In the genomic region with DNA sequence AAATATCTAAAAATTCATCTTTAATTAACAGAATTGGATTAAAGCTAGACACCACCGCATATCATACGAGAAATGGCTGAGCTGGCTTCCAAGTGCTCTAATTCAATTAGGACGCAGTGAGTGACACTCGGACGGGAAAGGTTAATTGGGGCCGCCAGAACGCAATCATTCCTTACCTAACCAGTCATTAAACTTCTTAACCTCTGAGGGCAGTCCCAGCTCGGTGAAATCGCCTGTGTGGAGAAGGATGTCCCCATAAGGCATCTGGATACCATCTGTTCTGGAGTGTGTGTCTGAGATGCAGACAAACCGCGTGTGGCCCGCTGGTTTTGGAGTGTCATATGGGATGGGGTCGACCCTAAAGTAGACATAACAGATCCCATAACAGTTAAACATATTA, we compare ENCODE assay signal across 17 cellular contexts. TPM values are rescaled to one million over a fixed set of nuclear protein-coding genes. Genes with fewer than 3 reads are reported as not detected.
A peak's percentile ranks its signal among the peaks of the same experiment; 100 is the strongest.
DNase-seq lines count a peak whose midpoint lies in the region; ATAC-seq and TF ChIP-seq lines count a peak whose summit lies in the region.
"Had no signal": no experiment of that assay in that cellular context is flagged by ENCODE, and none has a peak within 500 bp of the region (broad histone marks: within the 10 kb centered on the region; RNA-seq: fewer than 3 reads in every experiment).

No MANE protein-coding gene starts in this region.

- no peaks in the 10 kb centered on the region for H3K27me3 ChIP-seq in aorta (ENCODE audit: control insufficient read depth in 1 of 2, insufficient read depth in 2 of 2, low read length in 1 of 2)

- no peak overlapping the region for H3K27ac Mint-ChIP-seq in nephron progenitor cell
- H3K27ac Mint-ChIP-seq: CD14-positive monocyte; CD8-positive, alpha-beta T cell; HFFc6 had no signal

- H3K27me3 Mint-ChIP-seq in nephron progenitor cell (ENCODE audit: low read depth, poor library complexity) = peaks cover 34% of the 10 kb centered on the region

- 87 to 88% methylated on average over 13 of the region's 13 CpGs for WGBS in aorta, 2 donors

- no peaks in the 10 kb centered on the region for H3K9me3 ChIP-seq in aorta (ENCODE audit: control insufficient read depth, low read length)

- H3K9me3 Mint-ChIP-seq in nephron progenitor cell = no peaks in the 10 kb centered on the region
- H3K9me3 Mint-ChIP-seq: CD8-positive, alpha-beta T cell had no signal

- peak; percentile 1 for DNase-seq in AG10803 (ENCODE audit: low read depth)
- DNase-seq in NCI-H69 (lab: John Stamatoyannopoulos, UW) = peak; percentile 88
- peak; percentile 36 for DNase-seq in nephron progenitor cell
- no peak for DNase-seq in aorta
- DNase-seq: CD8-positive, alpha-beta T cell; COR-L47; DMS153; DND-41; GDM1; HCEC 1CT; HFFc6 had no signal

- H3K4me3 ChIP-seq in AG10803 (ENCODE audit: low read length) (no peak overlapping the region), aorta (ENCODE audit: low read length in 2 of 2) (no peak overlapping the region)

- no peaks in the 10 kb centered on the region for H3K36me3 ChIP-seq in aorta (ENCODE audit: control insufficient read depth in 1 of 2, insufficient read depth in 2 of 2, low read length in 1 of 2)

- H3K27ac ChIP-seq in aorta (ENCODE audit: low read depth in 1 of 2, low read length in 2 of 2) = no peak overlapping the region
- H3K27ac ChIP-seq: HL-60 had no signal

- H3K4me1 ChIP-seq in aorta (ENCODE audit: control insufficient read depth in 1 of 2, insufficient read depth in 2 of 2, low read length in 2 of 2) = peaks cover 2 to 3% of the 10 kb centered on the region in 2 donors

- H3K4me1 Mint-ChIP-seq in nephron progenitor cell = peaks cover 61% of the 10 kb centered on the region
- H3K4me1 Mint-ChIP-seq: CD14-positive monocyte had no signal

- intact Hi-C loops in aorta (cut with DNase I) = no loop called here

- H3K4me3 Mint-ChIP-seq in nephron progenitor cell = no peak overlapping the region
- H3K4me3 Mint-ChIP-seq: CD14-positive monocyte; CD8-positive, alpha-beta T cell; HFFc6 had no signal

- TF ChIP-seq CTCF in AG10803 (conservative IDR thresholded peaks at IDR 0.05; ENCODE audit: low read length) = no peak
- TF ChIP-seq CTCF in nephron progenitor cell (IDR thresholded peaks at IDR 0.05) = no peak

- no peaks in the 10 kb centered on the region for H3K36me3 Mint-ChIP-seq in nephron progenitor cell (ENCODE audit: low read depth)
- H3K36me3 Mint-ChIP-seq: CD14-positive monocyte; CD8-positive, alpha-beta T cell had no signal

- ATAC-seq in SK-N-SH treated with all-trans-retinoic acid at 6 μM for 48 hours = no peak
- no peak for ATAC-seq in GM21360 (IDR thresholded peaks at IDR 0.05; ENCODE audit: unreplicated experiment)
- no peak for ATAC-seq in aorta (ENCODE audit: low FRiP score)
- no peak for ATAC-seq in HG02642 (IDR thresholded peaks at IDR 0.05; ENCODE audit: poor library complexity, unreplicated experiment)
- ATAC-seq: CD8-positive, alpha-beta T cell had no signal

TF ChIP-seq in SK-N-SH treated with all-trans-retinoic acid at 6 μM for 48 hours, 23 proteins besides CTCF, POLR2A, EP300 and RAD21:
- TF ChIP-seq SNAI2 (CRISPR knock-in tag; IDR thresholded peaks at IDR 0.05) = no peak
- no peak for TF ChIP-seq RARB (CRISPR knock-in tag; IDR thresholded peaks at IDR 0.05)
- no peak for TF ChIP-seq ZFP3 (CRISPR knock-in tag; IDR thresholded peaks at IDR 0.05)
- TF ChIP-seq BACH2 (CRISPR knock-in tag; IDR thresholded peaks at IDR 0.05; ENCODE audit: borderline replicate concordance) = no peak
- TF ChIP-seq, protein P1, sequence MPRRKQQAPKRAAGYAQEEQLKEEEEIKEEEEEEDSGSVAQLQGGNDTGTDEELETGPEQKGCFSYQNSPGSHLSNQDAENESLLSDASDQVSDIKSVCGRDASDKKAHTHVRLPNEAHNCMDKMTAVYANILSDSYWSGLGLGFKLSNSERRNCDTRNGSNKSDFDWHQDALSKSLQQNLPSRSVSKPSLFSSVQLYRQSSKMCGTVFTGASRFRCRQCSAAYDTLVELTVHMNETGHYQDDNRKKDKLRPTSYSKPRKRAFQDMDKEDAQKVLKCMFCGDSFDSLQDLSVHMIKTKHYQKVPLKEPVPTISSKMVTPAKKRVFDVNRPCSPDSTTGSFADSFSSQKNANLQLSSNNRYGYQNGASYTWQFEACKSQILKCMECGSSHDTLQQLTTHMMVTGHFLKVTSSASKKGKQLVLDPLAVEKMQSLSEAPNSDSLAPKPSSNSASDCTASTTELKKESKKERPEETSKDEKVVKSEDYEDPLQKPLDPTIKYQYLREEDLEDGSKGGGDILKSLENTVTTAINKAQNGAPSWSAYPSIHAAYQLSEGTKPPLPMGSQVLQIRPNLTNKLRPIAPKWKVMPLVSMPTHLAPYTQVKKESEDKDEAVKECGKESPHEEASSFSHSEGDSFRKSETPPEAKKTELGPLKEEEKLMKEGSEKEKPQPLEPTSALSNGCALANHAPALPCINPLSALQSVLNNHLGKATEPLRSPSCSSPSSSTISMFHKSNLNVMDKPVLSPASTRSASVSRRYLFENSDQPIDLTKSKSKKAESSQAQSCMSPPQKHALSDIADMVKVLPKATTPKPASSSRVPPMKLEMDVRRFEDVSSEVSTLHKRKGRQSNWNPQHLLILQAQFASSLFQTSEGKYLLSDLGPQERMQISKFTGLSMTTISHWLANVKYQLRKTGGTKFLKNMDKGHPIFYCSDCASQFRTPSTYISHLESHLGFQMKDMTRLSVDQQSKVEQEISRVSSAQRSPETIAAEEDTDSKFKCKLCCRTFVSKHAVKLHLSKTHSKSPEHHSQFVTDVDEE (CRISPR knock-in tag; IDR thresholded peaks at IDR 0.05) = peak; percentile 66; the same call in 1 of the 2 replicates
- TF ChIP-seq TCF4 (CRISPR knock-in tag; IDR thresholded peaks at IDR 0.05; ENCODE audit: borderline replicate concordance) = peak; percentile 89

RNA-seq across cellular contexts. Expression of a gene that starts 50.3 kb away (rescaled TPM):
- 10 to 100 TPM in 1 of 2 donors, 1 to 10 TPM in 1; 7.5 to 20.4 TPM for total RNA-seq in aorta
- 1 to 10 TPM; 7.1 to 8.3 TPM for polyA plus RNA-seq in aorta
- total RNA-seq: HFFc6 had no signal
- polyA plus RNA-seq: BJ had no signal

Comparison
In these comparisons a context has a peak if more than half of its experiments do, and no peak if none do; other contexts are left out.
1. DNase-seq: peak in AG10803 (single experiment), NCI-H69 (single experiment) and nephron progenitor cell (single experiment); none in aorta (0 of 2).